8 cellular contexts compared by ENCODE assay signal in the genomic region with DNA sequence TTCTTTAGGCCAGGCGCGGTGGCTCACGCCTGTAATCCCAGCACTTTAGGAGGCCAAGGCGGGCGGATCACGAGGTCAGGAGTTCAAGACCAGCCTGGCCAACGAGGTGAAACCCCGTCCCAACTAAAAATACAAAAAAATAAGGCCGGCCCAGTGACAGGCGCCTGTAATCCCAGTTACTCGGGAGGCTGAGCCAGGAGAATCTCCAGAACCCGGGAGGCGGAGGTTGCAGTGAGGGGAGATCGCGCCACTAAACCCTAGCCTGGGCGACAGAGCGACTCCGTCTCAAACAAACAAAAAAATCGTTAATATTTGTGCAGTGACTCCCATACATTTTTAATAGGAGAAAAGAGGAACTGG. TPM values are rescaled to one million over a fixed set of nuclear protein-coding genes. Genes with fewer than 3 reads are reported as not detected.
DNase-seq lines count a peak whose midpoint lies in the region; ATAC-seq and TF ChIP-seq lines count a peak whose summit lies in the region.
"Not testable (repeated sequence)": the region's sequence is repeated elsewhere in the genome, so short reads cannot be mapped to it uniquely, and the experiment has no call there.

No MANE protein-coding gene starts in this region.

- H3K27me3 ChIP-seq in left lung, upper lobe of right lung: not testable (repeated sequence)

- peak overlapping the region; percentile 96 to 97 for H3K27ac Mint-ChIP-seq in activated naive CD4-positive, alpha-beta T cell treated with anti-CD3 and anti-CD28 coated beads, Interleukin-2, amount 50 U/mL, for 72 hours
- H3K27ac Mint-ChIP-seq in progenitor cell of endocrine pancreas, result peak overlapping the region; percentile 100

- intact Hi-C loops in left lung (cut with DNase I); upper lobe of right lung (cut with DNase I): not testable (repeated sequence)

- H3K27me3 Mint-ChIP-seq in progenitor cell of endocrine pancreas, result not testable (repeated sequence)

- H3K4me3 Mint-ChIP-seq in progenitor cell of endocrine pancreas (ENCODE audit: low read depth), result peak overlapping the region; percentile 99

- CTCF ChIA-PET in RWPE1 (lab: Yijun Ruan, JAX), result interaction anchor here (0.7 kb wide), 1 partner anchor 203 kb away, joined by 5 read pairs; no protein-coding TSS in a partner anchor

- POLR2A ChIA-PET in RWPE1 (lab: Yijun Ruan, JAX; ENCODE audit: low non-redundant PET), result interaction anchor here (0.6 kb wide), 1 partner anchor 30 kb away, joined by 4 read pairs; no protein-coding TSS in a partner anchor

- peaks cover 9 to 11% of the 10 kb centered on the region in 2 donors for H3K4me1 ChIP-seq in left lung
- H3K4me1 ChIP-seq in upper lobe of right lung, result not testable (repeated sequence)

- H3K4me3 ChIP-seq in epithelial cell of esophagus (ENCODE audit: low read length) (peak overlapping the region; percentile 93), left lung (peak overlapping the region; percentile 72 to 88), upper lobe of right lung (peak overlapping the region; percentile 74)

- not testable (repeated sequence) for H3K9me3 Mint-ChIP-seq in activated naive CD4-positive, alpha-beta T cell treated with anti-CD3 and anti-CD28 coated beads, Interleukin-2, amount 50 U/mL, for 72 hours; progenitor cell of endocrine pancreas (ENCODE audit: low read depth)

- peak; percentile 17 for ATAC-seq in GM18498 (IDR thresholded peaks at IDR 0.05; ENCODE audit: unreplicated experiment)
- peak; percentile 9 for ATAC-seq in HG02943 (IDR thresholded peaks at IDR 0.05; ENCODE audit: low read depth, unreplicated experiment)
- ATAC-seq in activated naive CD4-positive, alpha-beta T cell treated with anti-CD3 and anti-CD28 coated beads, Interleukin-2, amount 50 U/mL, for 72 hours, result peak in 1 of 2 donors; percentile 4
- ATAC-seq in left lung, result peak; percentile 20
- not testable (repeated sequence) for ATAC-seq in upper lobe of right lung

- DNase-seq in RWPE1 (ENCODE audit: low spot score); activated naive CD4-positive, alpha-beta T cell treated with anti-CD3 and anti-CD28 coated beads, Interleukin-2, amount 50 U/mL, for 72 hours (ENCODE audit: low spot score in 2 of 2); epithelial cell of esophagus (ENCODE audit: low read depth); left lung; progenitor cell of endocrine pancreas (ENCODE audit: low spot score, unreplicated experiment); upper lobe of right lung: not testable (repeated sequence)

- not testable (repeated sequence) for H3K9me3 ChIP-seq in left lung, upper lobe of right lung

- H3K36me3 ChIP-seq in left lung (peaks cover 0 to 28% of the 10 kb centered on the region in 2 donors), upper lobe of right lung (peaks cover 33% of the 10 kb centered on the region)

- H3K27ac ChIP-seq in RWPE1 (peak overlapping the region; percentile 84), left lung (peak overlapping the region; percentile 88 to 91), upper lobe of right lung (peak overlapping the region; percentile 89)

- TF ChIP-seq CTCF in RWPE1 (conservative IDR thresholded peaks at IDR 0.05; ENCODE audit: low read depth); epithelial cell of esophagus (IDR thresholded peaks at IDR 0.05; ENCODE audit: insufficient read depth, low read depth, low read length, missing control alignments); left lung (IDR thresholded peaks at IDR 0.05); progenitor cell of endocrine pancreas (IDR thresholded peaks at IDR 0.05; ENCODE audit: unreplicated experiment); upper lobe of right lung (IDR thresholded peaks at IDR 0.05): not testable (repeated sequence)

- peaks cover 24 to 50% of the 10 kb centered on the region in 2 donors for H3K36me3 Mint-ChIP-seq in activated naive CD4-positive, alpha-beta T cell treated with anti-CD3 and anti-CD28 coated beads, Interleukin-2, amount 50 U/mL, for 72 hours
- H3K36me3 Mint-ChIP-seq in progenitor cell of endocrine pancreas (ENCODE audit: insufficient read depth), result peaks cover 25% of the 10 kb centered on the region

- peaks cover 14% of the 10 kb centered on the region for H3K4me1 Mint-ChIP-seq in progenitor cell of endocrine pancreas (ENCODE audit: low read depth)

RNA-seq across cellular contexts. Expression of a gene that starts 0.7 kb away (rescaled TPM):
- total RNA-seq in activated naive CD4-positive, alpha-beta T cell treated with anti-CD3 and anti-CD28 coated beads, Interleukin-2, amount 50 U/mL, for 72 hours, result 10 to 100 TPM; 20.7 to 25.4 TPM
- total RNA-seq in left lung, result 10 to 100 TPM in 1 of 2 donors, 1 to 10 TPM in 1; 8.5 to 12.4 TPM
- total RNA-seq in progenitor cell of endocrine pancreas, result 33.3 and 34.7 TPM in 2 replicates
- 14.5 TPM for total RNA-seq in upper lobe of right lung
